ENCODE assay signal across 1 cellular context in the genomic region with DNA sequence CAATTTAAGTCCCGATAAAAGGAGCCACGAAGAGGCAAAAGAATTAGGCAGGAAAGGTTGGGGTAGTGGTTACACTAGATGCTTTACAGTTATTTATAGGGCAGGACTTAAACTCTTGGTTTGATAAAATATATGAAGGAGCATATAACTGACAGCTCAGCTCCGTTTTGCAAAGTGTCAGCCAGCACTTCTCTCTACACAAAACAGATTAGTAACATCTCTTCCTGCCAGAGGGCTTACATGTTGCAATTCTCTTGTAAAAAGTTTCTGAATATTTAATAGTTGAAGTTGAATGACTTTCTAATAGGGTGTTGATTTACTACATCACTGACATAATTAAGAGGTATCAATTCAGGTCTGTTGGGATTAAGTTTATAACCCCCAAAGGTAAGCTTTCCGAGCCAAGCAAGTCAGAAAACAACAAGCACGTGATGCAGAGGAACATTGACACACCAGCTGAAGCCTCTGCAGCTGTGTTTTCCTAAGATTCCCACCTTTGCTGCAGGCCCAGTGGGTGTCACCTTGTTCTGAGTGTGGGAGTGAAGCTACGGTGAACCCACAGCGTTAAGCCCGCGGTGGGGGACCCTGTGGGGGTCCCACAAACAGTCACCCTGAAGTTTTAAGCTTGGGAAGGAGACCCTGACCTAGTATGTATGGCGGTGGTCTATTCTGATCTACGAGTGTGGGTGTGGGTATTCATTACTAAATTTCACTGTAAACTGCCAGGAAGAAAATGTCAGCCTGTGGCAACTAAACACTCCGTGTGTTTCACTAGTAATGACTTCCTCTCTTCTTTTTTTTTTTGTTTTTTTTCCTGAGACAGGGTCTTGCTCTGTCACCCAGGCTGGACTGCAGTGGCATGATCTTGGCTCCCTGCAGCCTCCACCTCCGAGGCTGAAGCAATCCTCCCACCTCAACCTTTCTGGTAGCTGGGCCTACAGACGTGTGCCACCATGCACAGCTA.
TF ChIP-seq lines count a peak whose summit lies in the region.

No MANE protein-coding gene starts in this region.

TF ChIP-seq in IMR-90, 13 proteins besides CTCF, POLR2A, EP300 and RAD21:
- no peak for TF ChIP-seq CHD1 (IDR thresholded peaks at IDR 0.05; ENCODE audit: low read depth, low read length)
- TF ChIP-seq MAFK (IDR thresholded peaks at IDR 0.05; ENCODE audit: low read depth, low read length), result no peak
- no peak for TF ChIP-seq BHLHE40 (IDR thresholded peaks at IDR 0.05; ENCODE audit: low read depth, low read length)
- no peak for TF ChIP-seq SMC3 (IDR thresholded peaks at IDR 0.05; ENCODE audit: low read depth, low read length)
- TF ChIP-seq CEBPB (IDR thresholded peaks at IDR 0.05; ENCODE audit: low read depth, low read length), result no peak
- TF ChIP-seq FOS (IDR thresholded peaks at IDR 0.05; ENCODE audit: low read depth, low read length), result no peak
- TF ChIP-seq, protein P1, sequence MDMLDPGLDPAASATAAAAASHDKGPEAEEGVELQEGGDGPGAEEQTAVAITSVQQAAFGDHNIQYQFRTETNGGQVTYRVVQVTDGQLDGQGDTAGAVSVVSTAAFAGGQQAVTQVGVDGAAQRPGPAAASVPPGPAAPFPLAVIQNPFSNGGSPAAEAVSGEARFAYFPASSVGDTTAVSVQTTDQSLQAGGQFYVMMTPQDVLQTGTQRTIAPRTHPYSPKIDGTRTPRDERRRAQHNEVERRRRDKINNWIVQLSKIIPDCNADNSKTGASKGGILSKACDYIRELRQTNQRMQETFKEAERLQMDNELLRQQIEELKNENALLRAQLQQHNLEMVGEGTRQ (IDR thresholded peaks at IDR 0.05; ENCODE audit: low read depth, low read length), result no peak
- TF ChIP-seq MXI1 (IDR thresholded peaks at IDR 0.05; ENCODE audit: borderline replicate concordance, low read depth, low read length), result no peak
- no peak for TF ChIP-seq RCOR1 (IDR thresholded peaks at IDR 0.05; ENCODE audit: insufficient replicate concordance, low read length)
